In the genomic region with DNA sequence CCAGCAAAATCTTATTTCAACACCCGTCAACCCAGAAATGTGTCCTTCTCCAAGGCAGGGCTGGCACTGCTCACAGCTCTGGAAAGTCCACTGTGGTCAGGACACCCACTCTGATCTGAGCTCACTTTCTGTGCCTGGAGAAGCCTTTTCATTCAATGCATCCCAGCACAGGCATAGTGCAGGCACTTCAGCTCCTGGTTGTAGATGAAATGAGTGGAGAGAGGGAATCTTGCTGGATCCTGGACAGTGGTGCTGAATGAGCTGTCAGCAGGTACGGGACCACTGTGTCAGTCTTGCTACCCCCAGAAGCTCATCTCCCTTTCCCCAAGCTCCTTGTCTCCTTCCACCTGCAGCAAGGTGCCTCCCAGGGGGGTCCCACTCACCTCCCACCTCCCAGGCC, we compare ENCODE assay signal across 15 cellular contexts.
DNase-seq lines count a peak whose midpoint lies in the region; ATAC-seq and TF ChIP-seq lines count a peak whose summit lies in the region.
"Had no signal": no experiment of that assay in that cellular context is flagged by ENCODE, and none has a peak within 500 bp of the region (broad histone marks: within the 10 kb centered on the region; RNA-seq: fewer than 3 reads in every experiment).

No MANE protein-coding gene starts in this region.

- H3K36me3 Mint-ChIP-seq in endothelial cell (ENCODE audit: low read depth, unreplicated experiment), result peaks cover 4% of the 10 kb centered on the region
- no peaks in the 10 kb centered on the region for H3K36me3 Mint-ChIP-seq in neural progenitor cell
- H3K36me3 Mint-ChIP-seq: CD4-positive, CD25-positive, alpha-beta regulatory T cell had no signal

- H3K27me3 ChIP-seq in NT2/D1 (ENCODE audit: insufficient read depth, insufficient read length), result no peaks in the 10 kb centered on the region
- no peaks in the 10 kb centered on the region for H3K27me3 ChIP-seq in neural progenitor cell
- no peaks in the 10 kb centered on the region for H3K27me3 ChIP-seq in foreskin keratinocyte

- H3K79me2 ChIP-seq in neural progenitor cell (ENCODE audit: low read depth), result no peaks in the 10 kb centered on the region

- H2AFZ ChIP-seq in neural progenitor cell (replicated peaks), result no peak overlapping the region

- no peaks in the 10 kb centered on the region for H3K9me3 Mint-ChIP-seq in endothelial cell (ENCODE audit: unreplicated experiment)
- H3K9me3 Mint-ChIP-seq in neural progenitor cell, result peaks cover 8% of the 10 kb centered on the region

- no peak for DNase-seq in NT2/D1 (ENCODE audit: low read depth, low spot score)
- DNase-seq in endothelial cell (ENCODE audit: low spot score), result no peak
- no peak for DNase-seq in neural progenitor cell (ENCODE audit: low spot score)
- no peak for DNase-seq in NCI-H2029 treated with DMSO at 0.1 percent for 48 hours (lab: John Stamatoyannopoulos, UW)
- DNase-seq in NCI-H1417 (lab: John Stamatoyannopoulos, UW), result no peak
- no peak for DNase-seq in foreskin keratinocyte
- DNase-seq: CD4-positive, CD25-positive, alpha-beta regulatory T cell; IMR-90; Karpas-422; MG63; NCI-H526; SHP77 treated with DMSO at 0.1 percent for 48 hours had no signal

- H3K4me3 Mint-ChIP-seq in endothelial cell (ENCODE audit: unreplicated experiment) (no peak overlapping the region), neural progenitor cell (no peak overlapping the region)
- H3K4me3 Mint-ChIP-seq: B cell; CD4-positive, CD25-positive, alpha-beta regulatory T cell had no signal

- TF ChIP-seq CTCF in endothelial cell (IDR thresholded peaks at IDR 0.05; ENCODE audit: unreplicated experiment), result no peak
- TF ChIP-seq CTCF in neural progenitor cell (IDR thresholded peaks at IDR 0.05), result no peak
- no peak for TF ChIP-seq CTCF in foreskin keratinocyte (conservative IDR thresholded peaks at IDR 0.05)

- H3K4me2 ChIP-seq in neural progenitor cell, result peak overlapping the region; percentile 49

- H3K36me3 ChIP-seq in NT2/D1 (ENCODE audit: insufficient read depth, insufficient read length, low read length) (no peaks in the 10 kb centered on the region), neural progenitor cell (no peaks in the 10 kb centered on the region)
- H3K36me3 ChIP-seq: MG63 had no signal

- H3F3A ChIP-seq in neural progenitor cell (ENCODE audit: low read depth), result peaks cover 25% of the 10 kb centered on the region

- H3K27ac Mint-ChIP-seq in endothelial cell (ENCODE audit: unreplicated experiment), result peak overlapping the region; percentile 48
- no peak overlapping the region for H3K27ac Mint-ChIP-seq in neural progenitor cell
- H3K27ac Mint-ChIP-seq: B cell had no signal

- H4K20me1 ChIP-seq in neural progenitor cell (ENCODE audit: low read depth), result no peaks in the 10 kb centered on the region

- ATAC-seq in foreskin keratinocyte (no peak), HG02763 (IDR thresholded peaks at IDR 0.05; ENCODE audit: unreplicated experiment) (no peak)
- ATAC-seq: HCT116 had no signal

- H3K4me1 Mint-ChIP-seq in endothelial cell (ENCODE audit: unreplicated experiment) (peaks cover 30% of the 10 kb centered on the region), neural progenitor cell (no peaks in the 10 kb centered on the region)
- H3K4me1 Mint-ChIP-seq: B cell; CD4-positive, CD25-positive, alpha-beta regulatory T cell had no signal

- H3K27ac ChIP-seq in neural progenitor cell (no peak overlapping the region), foreskin keratinocyte (no peak overlapping the region)

- peaks cover 2% of the 10 kb centered on the region for H3K4me1 ChIP-seq in NT2/D1 (ENCODE audit: insufficient read depth, insufficient read length)
- H3K4me1 ChIP-seq in neural progenitor cell, result peaks cover 37% of the 10 kb centered on the region
- H3K4me1 ChIP-seq in foreskin keratinocyte, result no peaks in the 10 kb centered on the region

- H3K9ac ChIP-seq in NT2/D1 (ENCODE audit: insufficient read length, low read depth) (peak overlapping the region; percentile 13), neural progenitor cell (no peak overlapping the region)

- H3K9me3 ChIP-seq in NT2/D1 (ENCODE audit: insufficient read depth, low read length) (no peaks in the 10 kb centered on the region; the same call in 1 of the 2 replicates), neural progenitor cell (ENCODE audit: low read depth) (no peaks in the 10 kb centered on the region)
- H3K9me3 ChIP-seq: MG63 had no signal

- H3K4me3 ChIP-seq in NT2/D1 (ENCODE audit: insufficient read length, low read depth), result no peak overlapping the region
- no peak overlapping the region for H3K4me3 ChIP-seq in neural progenitor cell
- H3K4me3 ChIP-seq: MG63 had no signal

- peaks cover 2% of the 10 kb centered on the region for H3K27me3 Mint-ChIP-seq in endothelial cell (ENCODE audit: unreplicated experiment)
- peaks cover 7% of the 10 kb centered on the region for H3K27me3 Mint-ChIP-seq in neural progenitor cell (ENCODE audit: insufficient read depth, low read depth)
- H3K27me3 Mint-ChIP-seq: B cell; CD4-positive, CD25-positive, alpha-beta regulatory T cell had no signal
